Comparison of ENCODE assay signal across 8 cellular contexts in genomic region chr16:29790183-29790948, GRCh38. TPM values are rescaled to one million over a fixed set of nuclear protein-coding genes. Genes with fewer than 3 reads are reported as not detected.
DNase-seq lines count a peak whose midpoint lies in the region; ATAC-seq and TF ChIP-seq lines count a peak whose summit lies in the region.

TSS of gene KIF22 (plus strand) at chr16:29790751. CDS start at chr16:29790760, 9 bp downstream.

- H3K27ac Mint-ChIP-seq in activated B cell treated with CpG ODN at 0.5 μM for 24 hours, result peak within 1 kb of the TSS; percentile 93
- peak within 1 kb of the TSS; percentile 90 to 99 (median 98) for H3K27ac Mint-ChIP-seq in immature natural killer cell

- H3K27ac ChIP-seq in caudate nucleus (ENCODE audit: low read depth, low read length) (peak within 1 kb of the TSS; percentile 97), spleen (peak within 1 kb of the TSS; percentile 89 to 96 (median 94))

- 1 to 2% (median 1%) methylated on average over 40 to 67 of the region's 67 CpGs for WGBS in spleen, 5 donors

- peaks cover 6% of the 10 kb centered on the region for H3K36me3 Mint-ChIP-seq in activated B cell treated with CpG ODN at 0.5 μM for 24 hours (ENCODE audit: low read depth)
- H3K36me3 Mint-ChIP-seq in immature natural killer cell, result no peaks in the 10 kb centered on the region

- TF ChIP-seq CTCF in AG10803 (conservative IDR thresholded peaks at IDR 0.05; ENCODE audit: low read length) (peak; percentile 63), activated B cell treated with CpG ODN at 0.5 μM for 24 hours (IDR thresholded peaks at IDR 0.05) (no peak), spleen (IDR thresholded peaks at IDR 0.05 in 8 of 11, conservative IDR thresholded peaks at IDR 0.05 in 3 of 11) (peak; percentile 86 to 96 (median 91))

- H3K27me3 Mint-ChIP-seq in activated B cell treated with CpG ODN at 0.5 μM for 24 hours (no peaks in the 10 kb centered on the region), immature natural killer cell (ENCODE audit: low read depth in 3 of 3) (peaks cover 5 to 13% (median 6%) of the 10 kb centered on the region in 3 donors)

- peaks cover 0 to 5% (median 0%) of the 10 kb centered on the region in 6 donors for H3K36me3 ChIP-seq in spleen

- H3K4me3 Mint-ChIP-seq in activated B cell treated with CpG ODN at 0.5 μM for 24 hours (peak within 1 kb of the TSS; percentile 98), immature natural killer cell (peak within 1 kb of the TSS; percentile 93 to 99 (median 97))

- intact Hi-C loops in activated B cell treated with CpG ODN at 0.5 μM for 24 hours (cut with micrococcal nuclease), result loop anchor here (1.0 to 5.0 kb wide), 9 partner anchors 17 to 206 kb away; partner anchors contain the start of genes CDIPT, INO80E and PAGR1
- intact Hi-C loops in spleen (cut with DNase I; ENCODE audit: low total_unique reads), result no loop called here

- no peaks in the 10 kb centered on the region for H3K27me3 ChIP-seq in spleen (replicated peaks in 1 of 7)

- peaks cover 34% of the 10 kb centered on the region for H3K4me1 Mint-ChIP-seq in activated B cell treated with CpG ODN at 0.5 μM for 24 hours
- H3K4me1 Mint-ChIP-seq in immature natural killer cell, result peaks cover 39 to 43% of the 10 kb centered on the region in 2 donors

- DNase-seq in AG10803 (ENCODE audit: low read depth) (peak; percentile 98), NCI-H345 (lab: John Stamatoyannopoulos, UW) (peak; percentile 100), activated B cell treated with CpG ODN at 0.5 μM for 24 hours (peak; percentile 99), caudate nucleus (lab: John Stamatoyannopoulos, UW) (peak; percentile 68 to 100 (median 99)), immature natural killer cell (peak; percentile 100), spleen (peak; percentile 100)

- H3K9me3 Mint-ChIP-seq in activated B cell treated with CpG ODN at 0.5 μM for 24 hours (no peaks in the 10 kb centered on the region), immature natural killer cell (no peaks in the 10 kb centered on the region)

- TF ChIP-seq POLR2A in spleen (IDR thresholded peaks at IDR 0.05), result peak in 2 of 3 donors; percentile 53 to 90

- CTCF ChIA-PET in activated B cell treated with CpG ODN at 0.5 μM for 24 hours (lab: Charles Lee), result interaction anchor here (0.6 to 3.4 kb wide), 13 partner anchors 12 to 241 kb away, joined by 3 to 24 read pairs (median 4); partner anchors contain the start of gene PAGR1

- H3K4me3 ChIP-seq in AG10803 (ENCODE audit: low read length) (peak within 1 kb of the TSS; percentile 89), spleen (peak within 1 kb of the TSS; percentile 75 to 99 (median 97))

- no peaks in the 10 kb centered on the region for H3K9me3 ChIP-seq in spleen

- ATAC-seq in GM19023 (IDR thresholded peaks at IDR 0.05; ENCODE audit: unreplicated experiment), result peak; percentile 94
- ATAC-seq in HG03280 (IDR thresholded peaks at IDR 0.05; ENCODE audit: unreplicated experiment), result peak; percentile 92
- ATAC-seq in activated B cell treated with CpG ODN at 0.5 μM for 24 hours (ENCODE audit: low read depth), result peak; percentile 97

- POLR2A ChIA-PET in activated B cell treated with CpG ODN at 0.5 μM for 24 hours (lab: Charles Lee), result interaction anchor here (0.6 to 3.0 kb wide), 31 partner anchors 9 to 1318 kb away, joined by 3 to 58 read pairs (median 5); partner anchors contain the start of genes ALDOA, CDIPT, CORO1A and DCTPP1

- peaks cover 10 to 66% (median 35%) of the 10 kb centered on the region in 6 donors for H3K4me1 ChIP-seq in spleen

RNA-seq across cellular contexts. Expression of gene KIF22, which starts in this region (rescaled TPM):
- total RNA-seq in activated B cell treated with CpG ODN at 0.5 μM for 24 hours (33.1 and 40.1 TPM in 2 replicates), spleen (10 to 100 TPM; 26.6 to 45.1 (median 36.2) TPM)
- polyA plus RNA-seq in immature natural killer cell (10 to 100 TPM; 33.1 to 45.2 (median 33.3) TPM), spleen (10 to 100 TPM; 47.4 to 59.2 (median 56.4) TPM)

Comparison
In these comparisons a context has a peak if more than half of its experiments do, and no peak if none do; other contexts are left out.
1. Peak in every context shown above with its lines: DNase-seq, ATAC-seq, H3K4me3 ChIP-seq and H3K27ac ChIP-seq.